ENCODE assay signal across 33 cellular contexts in genomic region chr2:129681788-129682187, GRCh38.
"Had no signal": no experiment of that assay in that cellular context is flagged by ENCODE, and none has a peak within 500 bp of the region (broad histone marks: within the 10 kb centered on the region; RNA-seq: fewer than 3 reads in every experiment).

No MANE protein-coding gene starts in this region.

- H3K9me3 ChIP-seq: adrenal gland, ascending aorta, body of pancreas, breast epithelium had no signal

- ATAC-seq: activated naive CD4-positive, alpha-beta T cell treated with anti-CD3 and anti-CD28 coated beads, Interleukin-2, amount 50 U/mL, for 72 hours; activated naive CD8-positive, alpha-beta T cell treated with anti-CD3 and anti-CD28 coated beads, Interleukin-2, amount 50 U/mL, for 24 hours; activated T-cell treated with anti-CD3 and anti-CD28 coated beads, Interleukin-2, amount 50 U/mL, for 4 hours; activated T-cell treated with anti-CD3 and anti-CD28 coated beads, Interleukin-2, amount 50 U/mL, for 72 hours; activated T-helper 17 cell treated with anti-CD3 and anti-CD28 coated beads, Interleukin-2, amount 50 U/mL, for 72 hours; body of pancreas had no signal

- H3K4me1 ChIP-seq: adrenal gland, ascending aorta, body of pancreas, breast epithelium had no signal

- FAIRE-seq: astrocyte, bronchial epithelial cell, colon had no signal

- H3K4me3 ChIP-seq: adrenal gland, ascending aorta, body of pancreas, breast epithelium, cardiac muscle cell had no signal

- H3K36me3 ChIP-seq: adrenal gland, ascending aorta, brain microvascular endothelial cell, breast epithelium, cardiac muscle cell had no signal

- H3K27me3 ChIP-seq: adrenal gland, ascending aorta, body of pancreas, brain microvascular endothelial cell, breast epithelium, cardiac muscle cell had no signal

- DNase-seq: activated effector memory CD4-positive, alpha-beta T cell treated with anti-CD3 and anti-CD28 coated beads, Interleukin-2, amount 50 U/mL, for 16 hours; activated effector memory CD4-positive, alpha-beta T cell treated with Interleukin-2 at 50 U/mL for 16 hours; activated gamma-delta T cell; activated gamma-delta T cell treated with Interleukin-2 at 50 U/mL for 16 hours; activated naive CD4-positive, alpha-beta T cell; activated naive CD4-positive, alpha-beta T cell treated with anti-CD3 and anti-CD28 coated beads for 36 hours; activated naive CD4-positive, alpha-beta T cell treated with anti-CD3 and anti-CD28 coated beads, Interleukin-2, amount 10 ng/mL, durations not matched to agents 7 days and 5 days; activated naive CD4-positive, alpha-beta T cell treated with anti-CD3 and anti-CD28 coated beads, Interleukin-2, amount 50 U/mL, for 16 hours; activated naive CD4-positive, alpha-beta T cell treated with Interleukin-2 at 50 U/mL for 16 hours; activated naive CD8-positive, alpha-beta T cell treated with anti-CD3 and anti-CD28 coated beads for 36 hours; activated naive CD8-positive, alpha-beta T cell treated with anti-CD3 and anti-CD28 coated beads, Interleukin-2, amount 10 ng/mL, durations not matched to agents 7 days and 5 days; activated naive CD8-positive, alpha-beta T cell treated with anti-CD3 and anti-CD28 coated beads, Interleukin-2, amount 50 U/mL, for 24 hours; activated T-cell treated with anti-CD3 and anti-CD28 coated beads, Interleukin-2, amount 50 U/mL, for 4 hours; activated T-cell treated with anti-CD3 and anti-CD28 coated beads, Interleukin-2, amount 50 U/mL, for 48 hours; activated T-cell treated with anti-CD3 and anti-CD28 coated beads, Interleukin-2, amount 50 U/mL, for 72 hours; adrenal gland; amniotic stem cell; amygdala; anterior cingulate cortex; aorta; body of pancreas; brain microvascular endothelial cell; caudate nucleus; central memory CD4-positive, alpha-beta T cell; cerebellar nuclear complex had no signal

- H3K27ac ChIP-seq: adrenal gland, ascending aorta, body of pancreas, brain microvascular endothelial cell, breast epithelium, cardiac muscle cell had no signal
